In the genomic region with DNA sequence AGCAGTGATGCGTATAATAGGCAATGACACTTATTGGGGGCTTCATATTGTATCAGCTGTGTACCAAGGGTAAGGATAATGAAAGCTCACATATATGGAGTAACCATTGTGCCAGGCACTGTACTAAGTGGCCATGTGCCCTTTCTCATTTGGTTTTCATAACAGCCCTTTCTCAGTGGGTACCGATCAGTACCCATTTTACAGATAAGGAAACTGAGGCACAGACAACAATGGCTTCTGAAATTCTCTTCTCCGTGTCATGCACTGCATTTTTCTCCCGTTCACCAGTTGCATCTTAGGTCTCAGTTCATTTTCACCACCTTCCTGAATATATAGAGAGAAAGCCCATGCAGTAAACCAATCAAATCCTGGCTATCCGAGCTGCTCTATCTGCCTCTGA, we compare ENCODE assay signal across 33 cellular contexts.
"Had no signal": no experiment of that assay in that cellular context is flagged by ENCODE, and none has a peak within 500 bp of the region (broad histone marks: within the 10 kb centered on the region; RNA-seq: fewer than 3 reads in every experiment).

No MANE protein-coding gene starts in this region.

- ATAC-seq: activated naive CD4-positive, alpha-beta T cell treated with anti-CD3 and anti-CD28 coated beads, Interleukin-2, amount 50 U/mL, for 72 hours; activated naive CD8-positive, alpha-beta T cell treated with anti-CD3 and anti-CD28 coated beads, Interleukin-2, amount 50 U/mL, for 24 hours; activated T-cell treated with anti-CD3 and anti-CD28 coated beads, Interleukin-2, amount 50 U/mL, for 4 hours; activated T-cell treated with anti-CD3 and anti-CD28 coated beads, Interleukin-2, amount 50 U/mL, for 72 hours; activated T-helper 17 cell treated with anti-CD3 and anti-CD28 coated beads, Interleukin-2, amount 50 U/mL, for 72 hours; body of pancreas had no signal

- H3K27me3 ChIP-seq: adrenal gland, ascending aorta, body of pancreas, brain microvascular endothelial cell, breast epithelium, cardiac muscle cell had no signal

- DNase-seq: activated effector memory CD4-positive, alpha-beta T cell treated with anti-CD3 and anti-CD28 coated beads, Interleukin-2, amount 50 U/mL, for 16 hours; activated effector memory CD4-positive, alpha-beta T cell treated with Interleukin-2 at 50 U/mL for 16 hours; activated gamma-delta T cell; activated gamma-delta T cell treated with Interleukin-2 at 50 U/mL for 16 hours; activated naive CD4-positive, alpha-beta T cell; activated naive CD4-positive, alpha-beta T cell treated with anti-CD3 and anti-CD28 coated beads for 36 hours; activated naive CD4-positive, alpha-beta T cell treated with anti-CD3 and anti-CD28 coated beads, Interleukin-2, amount 10 ng/mL, durations not matched to agents 7 days and 5 days; activated naive CD4-positive, alpha-beta T cell treated with anti-CD3 and anti-CD28 coated beads, Interleukin-2, amount 50 U/mL, for 16 hours; activated naive CD4-positive, alpha-beta T cell treated with Interleukin-2 at 50 U/mL for 16 hours; activated naive CD8-positive, alpha-beta T cell treated with anti-CD3 and anti-CD28 coated beads for 36 hours; activated naive CD8-positive, alpha-beta T cell treated with anti-CD3 and anti-CD28 coated beads, Interleukin-2, amount 10 ng/mL, durations not matched to agents 7 days and 5 days; activated naive CD8-positive, alpha-beta T cell treated with anti-CD3 and anti-CD28 coated beads, Interleukin-2, amount 50 U/mL, for 24 hours; activated T-cell treated with anti-CD3 and anti-CD28 coated beads, Interleukin-2, amount 50 U/mL, for 24 hours; activated T-cell treated with anti-CD3 and anti-CD28 coated beads, Interleukin-2, amount 50 U/mL, for 4 hours; activated T-cell treated with anti-CD3 and anti-CD28 coated beads, Interleukin-2, amount 50 U/mL, for 48 hours; activated T-cell treated with anti-CD3 and anti-CD28 coated beads, Interleukin-2, amount 50 U/mL, for 72 hours; adrenal gland; amniotic stem cell; amygdala; anterior cingulate cortex; aorta; body of pancreas; brain microvascular endothelial cell; caudate nucleus; central memory CD4-positive, alpha-beta T cell; cerebellar nuclear complex had no signal

- H3K27ac ChIP-seq: adrenal gland, ascending aorta, body of pancreas, brain microvascular endothelial cell, breast epithelium, cardiac muscle cell had no signal

- FAIRE-seq: astrocyte, bronchial epithelial cell had no signal

- H3K9me3 ChIP-seq: adrenal gland, ascending aorta, body of pancreas, breast epithelium had no signal

- H3K4me3 ChIP-seq: adrenal gland, ascending aorta, body of pancreas, breast epithelium, cardiac muscle cell had no signal

- H3K4me1 ChIP-seq: adrenal gland, ascending aorta, body of pancreas, breast epithelium had no signal

- H3K36me3 ChIP-seq: adrenal gland, ascending aorta, brain microvascular endothelial cell, breast epithelium, cardiac muscle cell had no signal
